9 cellular contexts compared by ENCODE assay signal in genomic region chr2:177784449-177784845, GRCh38.
DNase-seq lines count a peak whose midpoint lies in the region; ATAC-seq and TF ChIP-seq lines count a peak whose summit lies in the region.
"Had no signal": no experiment of that assay in that cellular context is flagged by ENCODE, and none has a peak within 500 bp of the region (broad histone marks: within the 10 kb centered on the region; RNA-seq: fewer than 3 reads in every experiment).

No MANE protein-coding gene starts in this region.

- no peaks in the 10 kb centered on the region for H3K27me3 ChIP-seq in right atrium auricular region
- H3K27me3 ChIP-seq: vagina had no signal

- H3K9me3 ChIP-seq in right atrium auricular region = no peaks in the 10 kb centered on the region
- H3K9me3 ChIP-seq: vagina had no signal

- ATAC-seq in Right ventricle myocardium superior (ENCODE audit: poor library complexity) (peak; percentile 94), left cardiac atrium (peak; percentile 48 to 78), GM21390 (IDR thresholded peaks at IDR 0.05; ENCODE audit: unreplicated experiment) (no peak)

- in situ Hi-C loops in GM13976 (cut with MboI; ENCODE audit: low sequenced_read_pairs, unreplicated experiment) = no loop called here

- no peak for TF ChIP-seq CTCF in right atrium auricular region (IDR thresholded peaks at IDR 0.05)
- TF ChIP-seq CTCF in GM13976 (IDR thresholded peaks at IDR 0.05; ENCODE audit: borderline replicate concordance, control extremely low read depth, extremely low read depth, insufficient read depth, missing control alignments) = no peak

- DNase-seq in Right ventricle myocardium superior (no peak), right atrium auricular region (ENCODE audit: low spot score) (no peak), RPMI8226 (peak; percentile 35), left cardiac atrium (no peak), GM13976 (ENCODE audit: low spot score) (no peak), substantia nigra (lab: John Stamatoyannopoulos, UW) (no peak)
- no peak for DNase-seq in stimulated activated CD4-positive, alpha-beta T cell treated with anti-CD3 and anti-CD28 coated beads, Interleukin-2, amount 100 ng/mL, for 48 hours

- intact Hi-C loops in Right ventricle myocardium superior (cut with DNase I) (no loop called here), left cardiac atrium (cut with DNase I) (no loop called here)

- no peaks in the 10 kb centered on the region for H3K36me3 ChIP-seq in right atrium auricular region
- H3K36me3 ChIP-seq: vagina had no signal

- H3K4me3 ChIP-seq in right atrium auricular region = no peak overlapping the region
- H3K4me3 ChIP-seq: vagina had no signal

- H3K4me1 ChIP-seq in right atrium auricular region = peaks cover 0 to 8% of the 10 kb centered on the region in 2 donors

- H3K27ac ChIP-seq in right atrium auricular region (no peak overlapping the region), substantia nigra (ENCODE audit: low read depth, low read length, poor library complexity, severe bottlenecking) (no peak overlapping the region)
- H3K27ac ChIP-seq: vagina had no signal
